9 cellular contexts compared by ENCODE assay signal in genomic region chr16:27253526-27253930, GRCh38. TPM values are rescaled to one million over a fixed set of nuclear protein-coding genes. Genes with fewer than 3 reads are reported as not detected.
DNase-seq lines count a peak whose midpoint lies in the region; ATAC-seq and TF ChIP-seq lines count a peak whose summit lies in the region.
"Had no signal": no experiment of that assay in that cellular context is flagged by ENCODE, and none has a peak within 500 bp of the region (broad histone marks: within the 10 kb centered on the region; RNA-seq: fewer than 3 reads in every experiment).

No MANE protein-coding gene starts in this region.

- WGBS in stomach, 5 donors: 66 to 82% (median 73%) methylated on average over 6 of the region's 6 CpGs

- peak overlapping the region in 4 of 5 donors; percentile 63 to 84 (median 74) for H3K27ac ChIP-seq in stomach

- DNase-seq in T-helper 2 cell treated with Interferon-gamma antibody and Interleukin-4, amounts not matched to agents 5 μg/mL and 100 μg/mL, for 36 hours (ENCODE audit: low spot score): peak; percentile 59
- DNase-seq in T-helper 2 cell: no peak
- DNase-seq in activated T-cell treated with anti-CD3 and anti-CD28 coated beads, Interleukin-2, amount 50 U/mL, for 48 hours: peak; percentile 58 to 60
- DNase-seq in left ventricle myocardium superior: no peak
- no peak for DNase-seq in stomach
- no peak for DNase-seq in superior temporal gyrus (ENCODE audit: extremely low spot score)
- DNase-seq in activated effector memory CD4-positive, alpha-beta T cell treated with Interleukin-2 at 50 U/mL for 16 hours: no peak
- no peak for DNase-seq in stimulated activated CD8-positive, alpha-beta memory T cell treated with anti-CD3 and anti-CD28 coated beads, Interleukin-4, amount 100 ng/mL, for 48 hours
- DNase-seq: NCI-H526 had no signal

- H3K4me1 Mint-ChIP-seq in T-helper 2 cell treated with Interferon-gamma antibody and Interleukin-4, amounts not matched to agents 5 μg/mL and 100 μg/mL, for 36 hours (ENCODE audit: low read depth): peaks cover 73% of the 10 kb centered on the region

- no peaks in the 10 kb centered on the region for H3K9me3 ChIP-seq in stomach

- intact Hi-C loops in left ventricle myocardium superior (cut with micrococcal nuclease) (no loop called here), stomach (cut with DNase I; ENCODE audit: low total_unique reads) (no loop called here)

- no peak for TF ChIP-seq CTCF in stomach (IDR thresholded peaks at IDR 0.05)

- H3K36me3 Mint-ChIP-seq in T-helper 2 cell treated with Interferon-gamma antibody and Interleukin-4, amounts not matched to agents 5 μg/mL and 100 μg/mL, for 36 hours (ENCODE audit: low read depth): peaks cover 65% of the 10 kb centered on the region

- peaks cover 9 to 57% (median 34%) of the 10 kb centered on the region in 4 donors for H3K4me1 ChIP-seq in stomach

- peaks cover 6 to 30% (median 25%) of the 10 kb centered on the region in 4 donors for H3K36me3 ChIP-seq in stomach

- H3K27me3 ChIP-seq in stomach: no peaks in the 10 kb centered on the region

- ATAC-seq in left ventricle myocardium superior: peak; percentile 34

- H3K27ac Mint-ChIP-seq in T-helper 2 cell treated with Interferon-gamma antibody and Interleukin-4, amounts not matched to agents 5 μg/mL and 100 μg/mL, for 36 hours: peak overlapping the region; percentile 83

- peaks cover 7% of the 10 kb centered on the region for H3K9me3 Mint-ChIP-seq in T-helper 2 cell treated with Interferon-gamma antibody and Interleukin-4, amounts not matched to agents 5 μg/mL and 100 μg/mL, for 36 hours

- H3K27me3 Mint-ChIP-seq in T-helper 2 cell treated with Interferon-gamma antibody and Interleukin-4, amounts not matched to agents 5 μg/mL and 100 μg/mL, for 36 hours (ENCODE audit: low read depth): no peaks in the 10 kb centered on the region

- TF ChIP-seq EP300 in stomach (IDR thresholded peaks at IDR 0.05): no peak

- no peak for TF ChIP-seq POLR2A in stomach (IDR thresholded peaks at IDR 0.05)

- H3K4me3 ChIP-seq in stomach: no peak overlapping the region

- peak overlapping the region; percentile 60 for H3K4me3 Mint-ChIP-seq in T-helper 2 cell treated with Interferon-gamma antibody and Interleukin-4, amounts not matched to agents 5 μg/mL and 100 μg/mL, for 36 hours

RNA-seq across cellular contexts. Expression of gene NSMCE1, which starts 15.0 kb away (rescaled TPM):
- total RNA-seq in left ventricle myocardium superior: 34.2 TPM
- 100 to 1,000 TPM in 1 of 5 donors, 10 to 100 TPM in 3, 1 to 10 TPM in 1; 9.3 to 120 (median 24.1) TPM for total RNA-seq in stomach
- 10 to 100 TPM; 53.5 to 67.0 (median 66.0) TPM for polyA plus RNA-seq in stomach

RNA-seq across cellular contexts. Expression of gene KDM8, which starts 50.2 kb away (rescaled TPM):
- total RNA-seq in left ventricle myocardium superior (3.7 TPM), stomach (10 to 100 TPM in 1 of 5 donors, 1 to 10 TPM in 4; 1.4 to 58.3 (median 3.1) TPM)
- 1 to 10 TPM; 2.7 to 3.5 (median 2.7) TPM for polyA plus RNA-seq in stomach

Comparison
In these comparisons a context has a peak if more than half of its experiments do, and no peak if none do; other contexts are left out.
1. DNase-seq: peak in T-helper 2 cell treated with Interferon-gamma antibody and Interleukin-4, amounts not matched to agents 5 μg/mL and 100 μg/mL, for 36 hours (single experiment) and activated T-cell treated with anti-CD3 and anti-CD28 coated beads, Interleukin-2, amount 50 U/mL, for 48 hours (2 of 2); none in T-helper 2 cell (0 of 5), left ventricle myocardium superior (single experiment), stomach (single experiment), superior temporal gyrus (single experiment), activated effector memory CD4-positive, alpha-beta T cell treated with Interleukin-2 at 50 U/mL for 16 hours (single experiment) and stimulated activated CD8-positive, alpha-beta memory T cell treated with anti-CD3 and anti-CD28 coated beads, Interleukin-4, amount 100 ng/mL, for 48 hours (single experiment).